In the genomic region with DNA sequence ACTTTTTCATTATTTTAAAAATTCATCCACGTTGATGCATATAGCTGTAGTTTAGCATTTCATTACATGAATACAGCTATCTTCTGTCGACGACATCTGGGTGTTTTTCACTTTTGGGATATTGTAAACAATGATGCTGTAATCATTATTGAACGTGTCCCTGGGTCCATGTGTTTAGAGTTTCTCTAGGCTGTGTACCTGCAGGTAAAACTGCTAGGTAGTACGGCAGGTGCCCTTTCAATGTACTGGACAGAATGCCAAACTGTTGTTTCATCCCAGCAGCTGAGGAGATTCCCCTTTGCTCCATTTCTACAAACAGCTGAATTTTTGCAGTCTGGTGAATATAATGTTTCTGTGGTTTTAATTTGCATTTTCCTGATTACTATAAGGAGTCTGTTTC, we compare ENCODE assay signal across 14 cellular contexts.
"Had no signal": no experiment of that assay in that cellular context is flagged by ENCODE, and none has a peak within 500 bp of the region (broad histone marks: within the 10 kb centered on the region; RNA-seq: fewer than 3 reads in every experiment).

No MANE protein-coding gene starts in this region.

- H3K27me3 ChIP-seq: brain microvascular endothelial cell, esophagus squamous epithelium, foreskin keratinocyte, neural progenitor cell, ovary had no signal

- H3K27ac ChIP-seq: brain microvascular endothelial cell, esophagus squamous epithelium, foreskin keratinocyte, neural progenitor cell, ovary, thoracic aorta had no signal

- H3K4me1 Mint-ChIP-seq: neural progenitor cell; stimulated activated naive CD8-positive, alpha-beta T cell treated with anti-CD3 and anti-CD28 coated beads, Interleukin-15, amount 100 ng/mL, for 72 hours had no signal

- DNase-seq: activated CD4-positive, alpha-beta T cell treated with anti-CD3 and anti-CD28 coated beads for 48 hours; activated T-cell treated with anti-CD3 and anti-CD28 coated beads for 4 hours; brain microvascular endothelial cell; esophagus squamous epithelium; foreskin keratinocyte; mammary epithelial cell; ovary; stimulated activated CD4-positive, alpha-beta T cell treated with anti-CD3 and anti-CD28 coated beads, Interleukin-15, amount 100 ng/mL, for 24 hours; stimulated activated CD4-positive, alpha-beta T cell treated with anti-CD3 and anti-CD28 coated beads, Interleukin-4, amount 100 ng/mL, for 24 hours; stimulated activated naive CD8-positive, alpha-beta T cell treated with anti-CD3 and anti-CD28 coated beads, Interleukin-15, amount 100 ng/mL, for 72 hours had no signal

- H3K27me3 Mint-ChIP-seq: activated naive CD4-positive, alpha-beta T cell treated with anti-CD3 and anti-CD28 coated beads, Interleukin-2, amount 50 U/mL, for 24 hours; stimulated activated naive CD8-positive, alpha-beta T cell treated with anti-CD3 and anti-CD28 coated beads, Interleukin-15, amount 100 ng/mL, for 72 hours had no signal

- H3K36me3 ChIP-seq: ovary had no signal

- H3K9me3 ChIP-seq: esophagus squamous epithelium, ovary, thoracic aorta had no signal

- H3K4me3 ChIP-seq: esophagus squamous epithelium, neural progenitor cell, ovary, thoracic aorta had no signal

- ATAC-seq: foreskin keratinocyte; stimulated activated naive CD8-positive, alpha-beta T cell treated with anti-CD3 and anti-CD28 coated beads, Interleukin-15, amount 100 ng/mL, for 72 hours had no signal

- H3K9me3 Mint-ChIP-seq: activated naive CD4-positive, alpha-beta T cell treated with anti-CD3 and anti-CD28 coated beads, Interleukin-2, amount 50 U/mL, for 24 hours; activated T-helper 2 cell treated with anti-CD3 and anti-CD28 coated beads, Interferon-gamma antibody, Interleukin-2, Interleukin-4, amounts not matched to agents 10 μg/mL and 5 μg/mL and 100 μg/mL, durations not matched to agents 14 hours and 24 hours and 36 hours; neural progenitor cell; stimulated activated naive CD8-positive, alpha-beta T cell treated with anti-CD3 and anti-CD28 coated beads, Interleukin-15, amount 100 ng/mL, for 72 hours had no signal

- H3K4me1 ChIP-seq: esophagus squamous epithelium, foreskin keratinocyte, neural progenitor cell had no signal

- H3K4me3 Mint-ChIP-seq: activated naive CD4-positive, alpha-beta T cell treated with anti-CD3 and anti-CD28 coated beads, Interleukin-2, amount 50 U/mL, for 24 hours; neural progenitor cell; stimulated activated naive CD8-positive, alpha-beta T cell treated with anti-CD3 and anti-CD28 coated beads, Interleukin-15, amount 100 ng/mL, for 72 hours had no signal

- H3K27ac Mint-ChIP-seq: activated T-helper 2 cell treated with anti-CD3 and anti-CD28 coated beads, Interferon-gamma antibody, Interleukin-2, Interleukin-4, amounts not matched to agents 10 μg/mL and 5 μg/mL and 100 μg/mL, durations not matched to agents 14 hours and 24 hours and 36 hours; neural progenitor cell had no signal
